ENCODE assay signal across 11 cellular contexts in genomic region chr2:26451700-26452099, GRCh38. TPM values are rescaled to one million over a fixed set of nuclear protein-coding genes. Genes with fewer than 3 reads are reported as not detected.
"Had no signal": no experiment of that assay in that cellular context is flagged by ENCODE, and none has a peak within 500 bp of the region (broad histone marks: within the 10 kb centered on the region; RNA-seq: fewer than 3 reads in every experiment).

No MANE protein-coding gene starts in this region.

- H3K4me1 ChIP-seq: HAP-1 had no signal

- H3K9ac ChIP-seq: GM23248 had no signal

- H3K4me3 ChIP-seq: GM23248, GM23338, HAP-1 had no signal

- H3K27ac ChIP-seq: GM23248 had no signal

- H2AFZ ChIP-seq: GM23248, GM23338 had no signal

- FAIRE-seq: H54 had no signal

- ATAC-seq: GM23338, HCT116 had no signal

- DNase-seq: GM23248, GOT3, H7, H9, HCEC 1CT, HFFc6 had no signal

- H3K4me2 ChIP-seq: GM23338 had no signal

- H3K9me3 ChIP-seq: HAP-1 had no signal

- H3K36me3 ChIP-seq: HAP-1 had no signal

RNA-seq across cellular contexts. Expression of gene OTOF, which starts 26.2 kb away (rescaled TPM):
- total RNA-seq: H4 had no signal

RNA-seq across cellular contexts. Expression of gene DRC1, which starts 50.0 kb away (rescaled TPM):
- total RNA-seq: GM23248, GM23338, H4, H9, HFFc6 had no signal
- polyA plus RNA-seq: GM23248 had no signal
